Comparison of ENCODE assay signal across 8 cellular contexts in the genomic region with DNA sequence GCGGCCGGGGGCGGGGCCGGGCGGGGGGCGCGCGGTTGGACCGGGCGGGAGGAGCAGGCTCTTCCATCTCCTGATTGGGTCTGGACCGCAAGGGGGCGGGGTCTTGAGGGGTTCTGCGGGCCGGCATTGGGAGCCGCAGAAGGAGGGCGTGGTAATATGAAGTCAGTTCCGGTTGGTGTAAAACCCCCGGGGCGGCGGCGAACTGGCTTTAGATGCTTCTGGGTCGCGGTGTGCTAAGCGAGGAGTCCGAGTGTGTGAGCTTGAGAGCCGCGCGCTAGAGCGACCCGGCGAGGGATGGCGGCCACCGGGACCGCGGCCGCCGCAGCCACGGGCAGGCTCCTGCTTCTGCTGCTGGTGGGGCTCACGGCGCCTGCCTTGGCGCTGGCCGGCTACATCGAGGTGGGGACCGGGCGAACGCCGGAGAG. TPM values are rescaled to one million over a fixed set of nuclear protein-coding genes. Genes with fewer than 3 reads are reported as not detected.
DNase-seq lines count a peak whose midpoint lies in the region; ATAC-seq and TF ChIP-seq lines count a peak whose summit lies in the region.

Gene APLP2, plus strand, starts transcription at position 211 of the 425 bp plus-strand sequence. Its CDS starts 84 bp downstream, at position 295.

- H3K4me2 ChIP-seq in DND-41 (ENCODE audit: insufficient read depth, low read length), result peak within 1 kb of the TSS; percentile 100

- peak; percentile 89 for ATAC-seq in DND-41 (ENCODE audit: insufficient read depth, low read depth)
- ATAC-seq in GM21825 (IDR thresholded peaks at IDR 0.05; ENCODE audit: unreplicated experiment), result peak; percentile 96
- peak; percentile 97 for ATAC-seq in esophagus mucosa

- H3K27ac ChIP-seq in DND-41 (ENCODE audit: low read length), result peak within 1 kb of the TSS; percentile 63
- peak within 1 kb of the TSS; percentile 62 for H3K27ac ChIP-seq in KOPT-K1 (ENCODE audit: low read depth, low read length, poor library complexity, severe bottlenecking)
- peak within 1 kb of the TSS; percentile 88 to 97 (median 94) for H3K27ac ChIP-seq in Peyer's patch
- H3K27ac ChIP-seq in muscle layer of duodenum (ENCODE audit: low read length), result peak within 1 kb of the TSS; percentile 55

- TF ChIP-seq CTCF in DND-41 (IDR thresholded peaks at IDR 0.05; ENCODE audit: borderline replicate concordance, extremely low read depth, low read length, poor library complexity, severe bottlenecking) (no peak), Peyer's patch (IDR thresholded peaks at IDR 0.05) (no peak)

- DNase-seq in DND-41 (peak; percentile 98), Peyer's patch (peak; percentile 99 to 100 (median 100))
- peak; percentile 96 for DNase-seq in activated T-cell treated with anti-CD3 and anti-CD28 coated beads, Interleukin-2, amount 50 U/mL, for 48 hours
- peak; percentile 95 for DNase-seq in stimulated activated CD8-positive, alpha-beta memory T cell treated with anti-CD3 and anti-CD28 coated beads, Interleukin-7, amount 100 ng/mL, for 24 hours (ENCODE audit: low read depth)

- H3K9ac ChIP-seq in DND-41 (ENCODE audit: low read depth, low read length), result peak within 1 kb of the TSS; percentile 88

- peak; percentile 90 to 93 for TF ChIP-seq POLR2A in Peyer's patch (IDR thresholded peaks at IDR 0.05)

- no peaks in the 10 kb centered on the region for H3K9me3 ChIP-seq in DND-41 (ENCODE audit: insufficient read depth, low read length, severe bottlenecking)
- H3K9me3 ChIP-seq in KOPT-K1 (ENCODE audit: insufficient read depth, low read length, poor library complexity, severe bottlenecking), result no peaks in the 10 kb centered on the region
- no peaks in the 10 kb centered on the region for H3K9me3 ChIP-seq in Peyer's patch
- H3K9me3 ChIP-seq in muscle layer of duodenum (ENCODE audit: control insufficient read depth in 1 of 2, low read length in 2 of 2), result no peaks in the 10 kb centered on the region

- H3K4me1 ChIP-seq in DND-41 (ENCODE audit: insufficient read depth, low read length) (peaks cover 30% of the 10 kb centered on the region), Peyer's patch (peaks cover 0 to 8% (median 3%) of the 10 kb centered on the region in 4 donors), muscle layer of duodenum (ENCODE audit: control insufficient read depth in 1 of 2, insufficient read depth in 2 of 2, low read length in 2 of 2) (peaks cover 0 to 13% of the 10 kb centered on the region in 2 donors)

- H3K36me3 ChIP-seq in DND-41 (ENCODE audit: insufficient read depth, low read length) (no peaks in the 10 kb centered on the region), KOPT-K1 (ENCODE audit: insufficient read depth, low read length) (no peaks in the 10 kb centered on the region), Peyer's patch (no peaks in the 10 kb centered on the region), muscle layer of duodenum (ENCODE audit: control insufficient read depth in 1 of 2, insufficient read depth in 2 of 2, low read length in 2 of 2) (no peaks in the 10 kb centered on the region)

- peaks cover 15% of the 10 kb centered on the region; the same call in 1 of the 2 replicates for H4K20me1 ChIP-seq in DND-41 (ENCODE audit: insufficient read depth, low read length)

- H3K27me3 ChIP-seq in DND-41 (ENCODE audit: insufficient read depth, low read length, poor library complexity) (peaks cover 10% of the 10 kb centered on the region), Peyer's patch (no peaks in the 10 kb centered on the region), muscle layer of duodenum (ENCODE audit: low read depth, low read length) (no peaks in the 10 kb centered on the region)

- peaks cover 40% of the 10 kb centered on the region for H3K79me2 ChIP-seq in DND-41 (ENCODE audit: insufficient read depth, low read length)

- H3K4me3 ChIP-seq in DND-41 (ENCODE audit: low read depth in 1 of 2, low read length in 2 of 2) (peak within 1 kb of the TSS; percentile 89 to 97), Peyer's patch (peak within 1 kb of the TSS; percentile 89 to 96 (median 93)), muscle layer of duodenum (ENCODE audit: low read depth in 1 of 2, low read length in 2 of 2) (peak within 1 kb of the TSS; percentile 69 to 80)

- peak within 1 kb of the TSS; percentile 99 for H2AFZ ChIP-seq in DND-41 (ENCODE audit: low read depth, low read length)

RNA-seq across cellular contexts. Expression of gene APLP2, which starts in this region (rescaled TPM):
- total RNA-seq in Peyer's patch (100 to 1,000 TPM in 3 of 4 donors, 10 to 100 TPM in 1; 86.6 to 530 (median 347) TPM), esophagus mucosa (124 TPM)

Comparison
In these comparisons a context has a peak if more than half of its experiments do, and no peak if none do; other contexts are left out.
1. Peak in every context shown above with its lines: DNase-seq, ATAC-seq, H3K4me3 ChIP-seq and H3K27ac ChIP-seq.